In the genomic region with DNA sequence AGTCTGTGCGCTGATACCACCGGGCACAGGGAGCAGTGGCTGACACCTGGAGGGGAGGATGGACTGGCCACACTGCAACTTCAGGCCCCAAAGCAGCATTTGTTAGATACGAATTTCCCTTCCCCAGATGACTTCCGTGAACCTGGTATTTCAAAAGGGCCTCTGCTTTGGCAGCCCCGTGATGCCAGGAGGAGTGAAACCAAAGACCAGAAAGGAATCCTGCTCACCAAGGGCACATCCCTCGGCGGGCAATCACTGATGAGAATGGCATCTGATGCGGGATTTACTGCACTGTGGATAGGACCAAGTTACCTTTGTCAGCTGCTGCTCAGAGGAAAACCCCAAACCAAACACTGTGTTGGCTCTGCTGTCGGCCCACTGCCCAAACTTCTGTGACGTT, we compare ENCODE assay signal across 1 cellular context.
TF ChIP-seq lines count a peak whose summit lies in the region.

No MANE protein-coding gene starts in this region.

TF ChIP-seq in IMR-90, 13 proteins besides CTCF, POLR2A, EP300 and RAD21:
- TF ChIP-seq MAZ (IDR thresholded peaks at IDR 0.05; ENCODE audit: borderline replicate concordance, low read depth, low read length) (no peak), CHD1 (IDR thresholded peaks at IDR 0.05; ENCODE audit: low read depth, low read length) (no peak), BHLHE40 (IDR thresholded peaks at IDR 0.05; ENCODE audit: low read depth, low read length) (no peak), MXI1 (IDR thresholded peaks at IDR 0.05; ENCODE audit: borderline replicate concordance, low read depth, low read length) (no peak), SMC3 (IDR thresholded peaks at IDR 0.05; ENCODE audit: low read depth, low read length) (no peak), CEBPB (IDR thresholded peaks at IDR 0.05; ENCODE audit: low read depth, low read length) (no peak), RCOR1 (IDR thresholded peaks at IDR 0.05; ENCODE audit: insufficient replicate concordance, low read length) (no peak)
- TF ChIP-seq, protein P1, sequence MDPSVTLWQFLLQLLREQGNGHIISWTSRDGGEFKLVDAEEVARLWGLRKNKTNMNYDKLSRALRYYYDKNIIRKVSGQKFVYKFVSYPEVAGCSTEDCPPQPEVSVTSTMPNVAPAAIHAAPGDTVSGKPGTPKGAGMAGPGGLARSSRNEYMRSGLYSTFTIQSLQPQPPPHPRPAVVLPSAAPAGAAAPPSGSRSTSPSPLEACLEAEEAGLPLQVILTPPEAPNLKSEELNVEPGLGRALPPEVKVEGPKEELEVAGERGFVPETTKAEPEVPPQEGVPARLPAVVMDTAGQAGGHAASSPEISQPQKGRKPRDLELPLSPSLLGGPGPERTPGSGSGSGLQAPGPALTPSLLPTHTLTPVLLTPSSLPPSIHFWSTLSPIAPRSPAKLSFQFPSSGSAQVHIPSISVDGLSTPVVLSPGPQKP (IDR thresholded peaks at IDR 0.05; ENCODE audit: borderline replicate concordance, low read depth, low read length) = no peak
